17 cellular contexts compared by ENCODE assay signal in genomic region chr1:13675222-13675621, GRCh38. TPM values are rescaled to one million over a fixed set of nuclear protein-coding genes. Genes with fewer than 3 reads are reported as not detected.
DNase-seq lines count a peak whose midpoint lies in the region; ATAC-seq and TF ChIP-seq lines count a peak whose summit lies in the region.
"Had no signal": no experiment of that assay in that cellular context is flagged by ENCODE, and none has a peak within 500 bp of the region (broad histone marks: within the 10 kb centered on the region; RNA-seq: fewer than 3 reads in every experiment).

No MANE protein-coding gene starts in this region.

- no peaks in the 10 kb centered on the region for H3K4me1 Mint-ChIP-seq in activated T-helper 2 cell treated with anti-CD3 and anti-CD28 coated beads, Interferon-gamma antibody, Interleukin-2, Interleukin-4, amounts not matched to agents 10 μg/mL and 5 μg/mL and 100 μg/mL, durations not matched to agents 14 hours and 24 hours and 36 hours (ENCODE audit: low read depth)

- CTCF ChIA-PET in AG04449 (lab: Yijun Ruan, JAX): interaction anchor here (0.6 kb wide), 1 partner anchor 286 kb away, joined by 3 read pairs; no protein-coding TSS in a partner anchor

- H3K4me2 ChIP-seq in BLaER1: peak overlapping the region; percentile 66

- POLR2A ChIA-PET in AG04449 (lab: Yijun Ruan, JAX): no interaction called here

- no peak overlapping the region for H3K9ac ChIP-seq in BLaER1
- H3K9ac ChIP-seq in SK-N-MC (ENCODE audit: insufficient read length): no peak overlapping the region

- H3K27me3 ChIP-seq in BLaER1: no peaks in the 10 kb centered on the region

- H3K27ac ChIP-seq in BLaER1 (no peak overlapping the region), SK-N-MC (peak overlapping the region; percentile 82)

- H3K4me3 Mint-ChIP-seq in activated T-helper 2 cell treated with anti-CD3 and anti-CD28 coated beads, Interferon-gamma antibody, Interleukin-2, Interleukin-4, amounts not matched to agents 10 μg/mL and 5 μg/mL and 100 μg/mL, durations not matched to agents 14 hours and 24 hours and 36 hours (ENCODE audit: low read depth): no peak overlapping the region
- H3K4me3 Mint-ChIP-seq: CD14-positive monocyte had no signal

- H3K36me3 ChIP-seq in BLaER1 (no peaks in the 10 kb centered on the region), SK-N-MC (ENCODE audit: insufficient read depth, low read length) (no peaks in the 10 kb centered on the region)

- DNase-seq in AG04449 (ENCODE audit: low read depth, low spot score) (peak; percentile 14), SK-N-MC (ENCODE audit: low read depth, low spot score) (peak; percentile 57), fibroblast of the aortic adventitia (ENCODE audit: low read depth) (peak; percentile 43), OCI-M1 (lab: John Stamatoyannopoulos, UW) (no peak)
- DNase-seq in activated T-helper 2 cell treated with anti-CD3 and anti-CD28 coated beads, Interferon-gamma antibody, Interleukin-2, Interleukin-4, amounts not matched to agents 10 μg/mL and 5 μg/mL and 100 μg/mL, durations not matched to agents 14 hours and 24 hours and 36 hours (ENCODE audit: low spot score): no peak
- DNase-seq: 8988T, DMS79, HCEC 1CT, MM.1S, NCI-H1092, NCI-H1436 treated with DMSO at 0.1 percent for 48 hours, NCI-H2029, NCI-H526 had no signal

- H3K9me3 ChIP-seq in BLaER1: peaks cover 24% of the 10 kb centered on the region
- no peaks in the 10 kb centered on the region for H3K9me3 ChIP-seq in SK-N-MC (ENCODE audit: low read depth, low read length)

- H3K27ac Mint-ChIP-seq in activated T-helper 2 cell treated with anti-CD3 and anti-CD28 coated beads, Interferon-gamma antibody, Interleukin-2, Interleukin-4, amounts not matched to agents 10 μg/mL and 5 μg/mL and 100 μg/mL, durations not matched to agents 14 hours and 24 hours and 36 hours: no peak overlapping the region
- H3K27ac Mint-ChIP-seq: CD14-positive monocyte had no signal

- intact Hi-C loops in activated T-helper 2 cell treated with anti-CD3 and anti-CD28 coated beads, Interferon-gamma antibody, Interleukin-2, Interleukin-4, amounts not matched to agents 10 μg/mL and 5 μg/mL and 100 μg/mL, durations not matched to agents 14 hours and 24 hours and 36 hours (cut with micrococcal nuclease): no loop called here

- TF ChIP-seq CTCF in AG04449 (IDR thresholded peaks at IDR 0.05; ENCODE audit: insufficient read depth, low read length, missing control alignments): no peak
- no peak for TF ChIP-seq CTCF in fibroblast of the aortic adventitia (IDR thresholded peaks at IDR 0.05; ENCODE audit: insufficient read depth, low read length)

- peaks cover 23% of the 10 kb centered on the region for H3K4me1 ChIP-seq in BLaER1

- no peaks in the 10 kb centered on the region for H3K9me3 Mint-ChIP-seq in activated T-helper 2 cell treated with anti-CD3 and anti-CD28 coated beads, Interferon-gamma antibody, Interleukin-2, Interleukin-4, amounts not matched to agents 10 μg/mL and 5 μg/mL and 100 μg/mL, durations not matched to agents 14 hours and 24 hours and 36 hours

- ATAC-seq in HG02763 (IDR thresholded peaks at IDR 0.05; ENCODE audit: unreplicated experiment) (no peak), HG02870 (IDR thresholded peaks at IDR 0.05; ENCODE audit: unreplicated experiment) (no peak)

- no peaks in the 10 kb centered on the region for H3K36me3 Mint-ChIP-seq in activated T-helper 2 cell treated with anti-CD3 and anti-CD28 coated beads, Interferon-gamma antibody, Interleukin-2, Interleukin-4, amounts not matched to agents 10 μg/mL and 5 μg/mL and 100 μg/mL, durations not matched to agents 14 hours and 24 hours and 36 hours (ENCODE audit: low read depth)
- H3K36me3 Mint-ChIP-seq: CD14-positive monocyte had no signal

- peaks cover 27% of the 10 kb centered on the region for H3K27me3 Mint-ChIP-seq in activated T-helper 2 cell treated with anti-CD3 and anti-CD28 coated beads, Interferon-gamma antibody, Interleukin-2, Interleukin-4, amounts not matched to agents 10 μg/mL and 5 μg/mL and 100 μg/mL, durations not matched to agents 14 hours and 24 hours and 36 hours (ENCODE audit: low read depth)

- H3K4me3 ChIP-seq in AG04449 (ENCODE audit: low read depth, low read length): no peak overlapping the region
- no peak overlapping the region for H3K4me3 ChIP-seq in BLaER1
- H3K4me3 ChIP-seq in SK-N-MC: peak overlapping the region; percentile 47
- no peak overlapping the region for H3K4me3 ChIP-seq in fibroblast of the aortic adventitia (ENCODE audit: low read depth, low read length)

- no peaks in the 10 kb centered on the region for H4K20me1 ChIP-seq in BLaER1

RNA-seq across cellular contexts. Expression of gene PRDM2, which starts 24.8 kb away (rescaled TPM):
- total RNA-seq in fibroblast of the aortic adventitia (ENCODE audit: low replicate concordance): 16.0 and 25.3 TPM in 2 replicates
- 45.0 and 47.3 TPM in 2 replicates for total RNA-seq in activated T-helper 2 cell treated with anti-CD3 and anti-CD28 coated beads, Interferon-gamma antibody, Interleukin-2, Interleukin-4, amounts not matched to agents 10 μg/mL and 5 μg/mL and 100 μg/mL, durations not matched to agents 14 hours and 24 hours and 36 hours

Comparison
In these comparisons a context has a peak if more than half of its experiments do, and no peak if none do; other contexts are left out.
1. DNase-seq: peak in AG04449 (single experiment), SK-N-MC (single experiment) and fibroblast of the aortic adventitia (single experiment); none in activated T-helper 2 cell treated with anti-CD3 and anti-CD28 coated beads, Interferon-gamma antibody, Interleukin-2, Interleukin-4, amounts not matched to agents 10 μg/mL and 5 μg/mL and 100 μg/mL, durations not matched to agents 14 hours and 24 hours and 36 hours (single experiment) and OCI-M1 (single experiment).